11 cellular contexts compared by ENCODE assay signal in the genomic region with DNA sequence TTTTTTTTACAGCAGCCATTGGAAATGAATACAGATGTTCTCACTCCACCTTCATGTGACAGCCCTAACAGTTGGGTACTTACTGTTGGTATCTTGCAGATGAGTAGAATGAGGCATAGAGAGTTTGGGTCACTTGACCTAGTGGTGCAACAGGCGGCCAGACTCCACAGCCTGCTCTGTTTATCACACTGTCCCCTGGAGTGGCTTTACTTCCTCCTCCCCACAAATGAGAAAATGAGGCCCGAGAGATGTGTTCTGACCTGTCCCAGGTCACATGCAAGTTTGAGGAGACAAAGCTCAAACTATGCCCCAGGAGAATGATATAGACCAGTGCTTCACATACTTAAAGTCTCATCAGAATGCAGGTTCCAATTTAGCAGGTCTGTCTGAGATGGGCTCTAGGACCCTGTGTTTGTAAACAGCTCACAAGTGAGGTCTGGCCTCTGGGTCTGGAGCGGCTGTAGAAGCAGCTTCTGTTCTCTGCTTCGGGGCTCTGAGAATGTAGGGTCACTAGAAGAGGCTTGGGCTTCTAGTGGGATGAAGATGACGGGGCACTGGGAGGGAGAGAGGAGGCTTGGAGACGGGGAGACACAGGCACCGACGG. TPM values are rescaled to one million over a fixed set of nuclear protein-coding genes. Genes with fewer than 3 reads are reported as not detected.
DNase-seq lines count a peak whose midpoint lies in the region; ATAC-seq and TF ChIP-seq lines count a peak whose summit lies in the region.
"Had no signal": no experiment of that assay in that cellular context is flagged by ENCODE, and none has a peak within 500 bp of the region (broad histone marks: within the 10 kb centered on the region; RNA-seq: fewer than 3 reads in every experiment).

No MANE protein-coding gene starts in this region.

- no peak for TF ChIP-seq EP300 in upper lobe of left lung (IDR thresholded peaks at IDR 0.05)

- H3K4me1 ChIP-seq in duodenal mucosa (ENCODE audit: control insufficient read depth in 1 of 2, insufficient read depth in 2 of 2, low read length in 2 of 2) (peaks cover 4 to 19% of the 10 kb centered on the region in 2 donors), upper lobe of left lung (peaks cover 25 to 59% (median 42%) of the 10 kb centered on the region in 4 donors), A673 (ENCODE audit: insufficient read depth, low read length, poor library complexity, severe bottlenecking) (peaks cover 7% of the 10 kb centered on the region)
- peaks cover 0 to 11% of the 10 kb centered on the region in 2 donors for H3K4me1 ChIP-seq in naive thymus-derived CD4-positive, alpha-beta T cell (ENCODE audit: control insufficient read depth in 2 of 2, insufficient read depth in 2 of 2, low read length in 2 of 2)

- peaks cover 72% of the 10 kb centered on the region for H3K4me1 Mint-ChIP-seq in activated CD8-positive, alpha-beta T cell treated with anti-CD3 and anti-CD28 coated beads, Interleukin-2, amount 10 ng/mL, durations not matched to agents 7 days and 5 days (ENCODE audit: low read depth)
- H3K4me1 Mint-ChIP-seq in activated CD8-positive, alpha-beta T cell treated with anti-CD3 and anti-CD28 coated beads for 36 hours (ENCODE audit: low read depth) = peaks cover 9% of the 10 kb centered on the region
- H3K4me1 Mint-ChIP-seq in naive thymus-derived CD4-positive, alpha-beta T cell = peaks cover 0 to 39% (median 27%) of the 10 kb centered on the region in 7 donors

- TF ChIP-seq POLR2A in upper lobe of left lung (IDR thresholded peaks at IDR 0.05) = peak in 1 of 4 donors; percentile 30

- no peak for TF ChIP-seq CTCF in activated CD8-positive, alpha-beta T cell treated with anti-CD3 and anti-CD28 coated beads for 36 hours (IDR thresholded peaks at IDR 0.05)
- TF ChIP-seq CTCF in upper lobe of left lung (IDR thresholded peaks at IDR 0.05) (no peak), A673 (conservative IDR thresholded peaks at IDR 0.05; ENCODE audit: low read depth, low read length) (no peak)

- peaks cover 8% of the 10 kb centered on the region for H3K27me3 Mint-ChIP-seq in activated CD8-positive, alpha-beta T cell treated with anti-CD3 and anti-CD28 coated beads, Interleukin-2, amount 10 ng/mL, durations not matched to agents 7 days and 5 days (ENCODE audit: low read depth)
- H3K27me3 Mint-ChIP-seq in activated CD8-positive, alpha-beta T cell treated with anti-CD3 and anti-CD28 coated beads for 36 hours = peaks cover 42% of the 10 kb centered on the region
- H3K27me3 Mint-ChIP-seq in naive thymus-derived CD4-positive, alpha-beta T cell = peaks cover 0 to 64% (median 10%) of the 10 kb centered on the region in 5 donors

- 79 to 85% methylated on average over 8 of the region's 8 CpGs for WGBS in upper lobe of left lung, 2 donors

- H3K4me3 Mint-ChIP-seq in activated CD8-positive, alpha-beta T cell treated with anti-CD3 and anti-CD28 coated beads, Interleukin-2, amount 10 ng/mL, durations not matched to agents 7 days and 5 days = no peak overlapping the region
- no peak overlapping the region for H3K4me3 Mint-ChIP-seq in activated CD8-positive, alpha-beta T cell treated with anti-CD3 and anti-CD28 coated beads for 36 hours
- H3K4me3 Mint-ChIP-seq in naive thymus-derived CD4-positive, alpha-beta T cell = peak overlapping the region in 3 of 10 donors; percentile 4 to 40 (median 31)
- H3K4me3 Mint-ChIP-seq: activated CD8-positive, alpha-beta memory T cell treated with anti-CD3 and anti-CD28 coated beads, Interleukin-2, amount 10 ng/mL, durations not matched to agents 7 days and 5 days had no signal

- H3K27ac ChIP-seq in duodenal mucosa (ENCODE audit: low read depth, low read length) = peak overlapping the region; percentile 22
- H3K27ac ChIP-seq in naive thymus-derived CD4-positive, alpha-beta T cell (ENCODE audit: low read depth, low read length) = no peak overlapping the region
- H3K27ac ChIP-seq in upper lobe of left lung = peak overlapping the region; percentile 74 to 87 (median 79)
- H3K27ac ChIP-seq in A673 (ENCODE audit: low read depth, low read length, poor library complexity, severe bottlenecking) = no peak overlapping the region

- no peaks in the 10 kb centered on the region for H3K36me3 ChIP-seq in duodenal mucosa (ENCODE audit: control insufficient read depth in 1 of 2, insufficient read depth in 2 of 2, low read length in 2 of 2)
- no peaks in the 10 kb centered on the region for H3K36me3 ChIP-seq in naive thymus-derived CD4-positive, alpha-beta T cell (ENCODE audit: control insufficient read depth in 2 of 3, insufficient read depth in 3 of 3, low read length in 3 of 3)
- H3K36me3 ChIP-seq in upper lobe of left lung = no peaks in the 10 kb centered on the region
- no peaks in the 10 kb centered on the region for H3K36me3 ChIP-seq in A673 (ENCODE audit: insufficient read depth, low read length, poor library complexity, severe bottlenecking)

- no TSS peak for BruUV-seq in A673 (replicated peaks; lab: Mats Ljungman, UMichigan)

- CTCF ChIA-PET in activated CD8-positive, alpha-beta T cell treated with anti-CD3 and anti-CD28 coated beads, Interleukin-2, amount 10 ng/mL, durations not matched to agents 7 days and 5 days (lab: Charles Lee) = interaction anchor here (0.8 to 3.6 kb wide), 5 partner anchors 9 to 237 kb away, joined by 4 to 24 read pairs (median 4); no protein-coding TSS in a partner anchor
- CTCF ChIA-PET in activated CD8-positive, alpha-beta T cell treated with anti-CD3 and anti-CD28 coated beads for 36 hours (lab: Charles Lee) = interaction anchor here (0.8 to 4.6 kb wide), 6 partner anchors 9 to 236 kb away, joined by 3 to 36 read pairs (median 3); no protein-coding TSS in a partner anchor
- CTCF ChIA-PET in naive thymus-derived CD4-positive, alpha-beta T cell (lab: Charles Lee) = interaction anchor here (2.3 kb wide), 1 partner anchor 10 kb away, joined by 20 read pairs; no protein-coding TSS in a partner anchor
- CTCF ChIA-PET in A673 (lab: Charles Lee) = no interaction called here

- intact Hi-C loops in activated CD8-positive, alpha-beta T cell treated with anti-CD3 and anti-CD28 coated beads for 36 hours (cut with micrococcal nuclease) = no loop called here
- intact Hi-C loops in naive thymus-derived CD4-positive, alpha-beta T cell (cut with micrococcal nuclease) = no loop called here
- intact Hi-C loops in A673 (cut with micrococcal nuclease; ENCODE audit: unreplicated experiment) = loop anchor here (10.0 kb wide), 1 partner anchor 336 kb away; a partner anchor contains a TSS

- H3K9me3 ChIP-seq in duodenal mucosa (ENCODE audit: control insufficient read depth in 1 of 2, low read length in 2 of 2) (no peaks in the 10 kb centered on the region), upper lobe of left lung (no peaks in the 10 kb centered on the region), A673 (ENCODE audit: low read depth, low read length, poor library complexity, severe bottlenecking) (no peaks in the 10 kb centered on the region)
- H3K9me3 ChIP-seq in naive thymus-derived CD4-positive, alpha-beta T cell (ENCODE audit: control insufficient read depth in 2 of 3, low read length in 3 of 3) = no peaks in the 10 kb centered on the region

- H3K27me3 ChIP-seq in duodenal mucosa (ENCODE audit: control insufficient read depth in 1 of 2, insufficient read depth in 2 of 2, low read length in 2 of 2) (no peaks in the 10 kb centered on the region), upper lobe of left lung (no peaks in the 10 kb centered on the region), A673 (replicated peaks; ENCODE audit: insufficient read depth, low read depth, low read length, poor library complexity) (no peaks in the 10 kb centered on the region)
- H3K27me3 ChIP-seq in naive thymus-derived CD4-positive, alpha-beta T cell (ENCODE audit: control insufficient read depth in 2 of 2, insufficient read depth in 2 of 2, low read length in 2 of 2) = no peaks in the 10 kb centered on the region

- ATAC-seq in activated CD8-positive, alpha-beta T cell treated with anti-CD3 and anti-CD28 coated beads, Interleukin-2, amount 10 ng/mL, durations not matched to agents 7 days and 5 days = no peak
- ATAC-seq in activated CD8-positive, alpha-beta T cell treated with anti-CD3 and anti-CD28 coated beads for 36 hours = no peak
- ATAC-seq in naive thymus-derived CD4-positive, alpha-beta T cell = peak; percentile 49
- ATAC-seq in upper lobe of left lung (ENCODE audit: low FRiP score in 2 of 2) = peak in 1 of 2 donors; percentile 37

- H3K36me3 Mint-ChIP-seq in activated CD8-positive, alpha-beta T cell treated with anti-CD3 and anti-CD28 coated beads, Interleukin-2, amount 10 ng/mL, durations not matched to agents 7 days and 5 days (ENCODE audit: low read depth) = peaks cover 35% of the 10 kb centered on the region
- no peaks in the 10 kb centered on the region for H3K36me3 Mint-ChIP-seq in activated CD8-positive, alpha-beta T cell treated with anti-CD3 and anti-CD28 coated beads for 36 hours (ENCODE audit: low read depth)
- H3K36me3 Mint-ChIP-seq in naive thymus-derived CD4-positive, alpha-beta T cell = peaks cover 0 to 11% (median 0%) of the 10 kb centered on the region in 5 donors

- peak; percentile 11 for DNase-seq in activated CD8-positive, alpha-beta T cell treated with anti-CD3 and anti-CD28 coated beads, Interleukin-2, amount 10 ng/mL, durations not matched to agents 7 days and 5 days
- no peak for DNase-seq in activated CD8-positive, alpha-beta T cell treated with anti-CD3 and anti-CD28 coated beads for 36 hours
- DNase-seq in naive thymus-derived CD4-positive, alpha-beta T cell = no peak
- DNase-seq in upper lobe of left lung (peak in 1 of 2 donors; percentile 79), retina (no peak), NCI-H69 (lab: John Stamatoyannopoulos, UW) (no peak), A673 (ENCODE audit: low spot score) (no peak)
- DNase-seq: activated CD8-positive, alpha-beta memory T cell treated with anti-CD3 and anti-CD28 coated beads, Interleukin-2, amount 10 ng/mL, durations not matched to agents 7 days and 5 days; NCI-H1436 had no signal

- H3K27ac Mint-ChIP-seq in activated CD8-positive, alpha-beta T cell treated with anti-CD3 and anti-CD28 coated beads, Interleukin-2, amount 10 ng/mL, durations not matched to agents 7 days and 5 days = peak overlapping the region; percentile 48
- H3K27ac Mint-ChIP-seq in activated CD8-positive, alpha-beta T cell treated with anti-CD3 and anti-CD28 coated beads for 36 hours = no peak overlapping the region
- H3K27ac Mint-ChIP-seq in naive thymus-derived CD4-positive, alpha-beta T cell = no peak overlapping the region
- H3K27ac Mint-ChIP-seq: activated CD8-positive, alpha-beta memory T cell treated with anti-CD3 and anti-CD28 coated beads, Interleukin-2, amount 10 ng/mL, durations not matched to agents 7 days and 5 days had no signal

- H3K4me3 ChIP-seq in duodenal mucosa (ENCODE audit: low read depth in 1 of 2, low read length in 2 of 2) (no peak overlapping the region), upper lobe of left lung (no peak overlapping the region), A673 (ENCODE audit: low read depth, low read length, poor library complexity, severe bottlenecking) (no peak overlapping the region)
- no peak overlapping the region for H3K4me3 ChIP-seq in naive thymus-derived CD4-positive, alpha-beta T cell (ENCODE audit: low read length)

- H3K9me3 Mint-ChIP-seq in activated CD8-positive, alpha-beta T cell treated with anti-CD3 and anti-CD28 coated beads, Interleukin-2, amount 10 ng/mL, durations not matched to agents 7 days and 5 days (ENCODE audit: insufficient read depth) = no peaks in the 10 kb centered on the region
- H3K9me3 Mint-ChIP-seq in activated CD8-positive, alpha-beta T cell treated with anti-CD3 and anti-CD28 coated beads for 36 hours = no peaks in the 10 kb centered on the region
- peaks cover 0 to 2% (median 0%) of the 10 kb centered on the region in 11 donors for H3K9me3 Mint-ChIP-seq in naive thymus-derived CD4-positive, alpha-beta T cell

- POLR2A ChIA-PET in activated CD8-positive, alpha-beta T cell treated with anti-CD3 and anti-CD28 coated beads, Interleukin-2, amount 10 ng/mL, durations not matched to agents 7 days and 5 days (lab: Charles Lee) = interaction anchor here (0.7 to 1.7 kb wide), 5 partner anchors 9 to 266 kb away, joined by 3 to 4 read pairs (median 3); no protein-coding TSS in a partner anchor
- POLR2A ChIA-PET in activated CD8-positive, alpha-beta T cell treated with anti-CD3 and anti-CD28 coated beads for 36 hours (lab: Charles Lee) = interaction anchor here (0.7 kb wide), 1 partner anchor 10 kb away, joined by 3 read pairs; no protein-coding TSS in a partner anchor
- POLR2A ChIA-PET in naive thymus-derived CD4-positive, alpha-beta T cell (lab: Charles Lee) = interaction anchor here (0.7 to 2.3 kb wide), 2 partner anchors 38 to 194 kb away, joined by 3 to 19 read pairs; a partner anchor contains a TSS
- POLR2A ChIA-PET in A673 (lab: Charles Lee; ENCODE audit: low non-redundant PET) = interaction anchor here (0.6 kb wide), 1 partner anchor 242 kb away, joined by 3 read pairs; no protein-coding TSS in a partner anchor

- no peak overlapping the region for H3K9ac ChIP-seq in duodenal mucosa (ENCODE audit: low read depth in 1 of 2, low read length in 2 of 2)
- H3K9ac ChIP-seq: parathyroid adenoma had no signal

RNA-seq across cellular contexts. Expression of a gene that starts 37.4 kb away (rescaled TPM):
- 10 to 100 TPM; 31.0 to 31.5 TPM for total RNA-seq in activated CD8-positive, alpha-beta T cell treated with anti-CD3 and anti-CD28 coated beads, Interleukin-2, amount 10 ng/mL, durations not matched to agents 7 days and 5 days
- total RNA-seq in activated CD8-positive, alpha-beta T cell treated with anti-CD3 and anti-CD28 coated beads for 36 hours = 1 to 10 TPM; 1.6 to 2.2 TPM
- 10 to 100 TPM in 3 of 5 experiments, 1 to 10 TPM in 2; 7.6 to 17.8 (median 10.1) TPM for total RNA-seq in naive thymus-derived CD4-positive, alpha-beta T cell
- 10 to 100 TPM; 14.6 to 19.7 TPM for polyA plus RNA-seq in naive thymus-derived CD4-positive, alpha-beta T cell
- total RNA-seq in upper lobe of left lung (10 to 100 TPM in 3 of 6 donors, 1 to 10 TPM in 3; 5.5 to 17.0 (median 9.9) TPM), A673 (2021) (4.3 and 6.3 TPM in 2 replicates)

Comparison
In these comparisons a context has a peak if more than half of its experiments do, and no peak if none do; other contexts are left out.
1. H3K27ac ChIP-seq: peak in duodenal mucosa (single experiment) and upper lobe of left lung (4 of 4); none in naive thymus-derived CD4-positive, alpha-beta T cell (single experiment) and A673 (single experiment).